In genomic region chr16:56932588-56933265, GRCh38 we compare ENCODE assay signal across 1 cellular context.
TF ChIP-seq lines count a peak whose summit lies in the region.

No MANE protein-coding gene starts in this region.

TF ChIP-seq in K562, 482 proteins besides CTCF, POLR2A, EP300 and RAD21 (continued from another document and continues in another):
- TF ChIP-seq RERE (CRISPR knock-in tag; IDR thresholded peaks at IDR 0.05; ENCODE audit: borderline replicate concordance) (0 out of 2 replicates have a peak, but pooled peaks have one; percentile 46), NKRF (IDR thresholded peaks at IDR 0.05; ENCODE audit: borderline replicate concordance) (peak; percentile 90), MXI1 (IDR thresholded peaks at IDR 0.05; ENCODE audit: low read depth, low read length) (peak; percentile 70; the same call in 1 of the 2 replicates), TOE1 (IDR thresholded peaks at IDR 0.05; ENCODE audit: borderline replicate concordance) (0 out of 2 replicates have a peak, but pooled peaks have one; percentile 55), TOE1 (CRISPR knock-in tag; IDR thresholded peaks at IDR 0.05; ENCODE audit: borderline replicate concordance, low read depth) (no peak), BRD4 (IDR thresholded peaks at IDR 0.05) (0 out of 2 replicates have a peak, but pooled peaks have one; percentile 49), HMGXB4 (CRISPR knock-in tag; IDR thresholded peaks at IDR 0.05) (0 out of 2 replicates have a peak, but pooled peaks have one; percentile 5), BHLHE40 (IDR thresholded peaks at IDR 0.05; ENCODE audit: low read length) (peak; percentile 32; the same call in 1 of the 2 replicates), MYC (IDR thresholded peaks at IDR 0.05; ENCODE audit: low read depth, low read length) (peak; percentile 58; the same call in 1 of the 2 replicates), MYC (CRISPR knock-in tag; IDR thresholded peaks at IDR 0.05; ENCODE audit: borderline replicate concordance, low read depth) (no peak), ZNF134 (CRISPR knock-in tag; conservative IDR thresholded peaks at IDR 0.05) (no peak), TSC22D4 (tag; IDR thresholded peaks at IDR 0.05) (no peak), TEAD4 (IDR thresholded peaks at IDR 0.05; ENCODE audit: low read length) (0 out of 2 replicates have a peak, but pooled peaks have one; percentile 6), TEAD4 (CRISPR knock-in tag; IDR thresholded peaks at IDR 0.05; ENCODE audit: borderline replicate concordance) (no peak), ZNF431 (CRISPR knock-in tag; IDR thresholded peaks at IDR 0.05) (0 out of 2 replicates have a peak, but pooled peaks have one; percentile 17), NFIX (CRISPR knock-in tag; IDR thresholded peaks at IDR 0.05; ENCODE audit: low read depth) (no peak), USF1 (CRISPR knock-in tag; IDR thresholded peaks at IDR 0.05) (peak; percentile 95), KDM5B (IDR thresholded peaks at IDR 0.05; ENCODE audit: insufficient replicate concordance, low read depth, low read length) (peak; percentile 67), NR3C1 (CRISPR knock-in tag; IDR thresholded peaks at IDR 0.05) (peak; percentile 65; the same call in 1 of the 2 replicates), GTF3C2 (IDR thresholded peaks at IDR 0.05; ENCODE audit: borderline replicate concordance, extremely low read depth, insufficient read length) (no peak), TEAD1 (CRISPR knock-in tag; IDR thresholded peaks at IDR 0.05) (no peak; a peak in 1 of 4 replicates), ARID3B (CRISPR knock-in tag; IDR thresholded peaks at IDR 0.05; ENCODE audit: borderline replicate concordance) (0 out of 2 replicates have a peak, but pooled peaks have one; percentile 14), POLR2G (IDR thresholded peaks at IDR 0.05; ENCODE audit: low read depth, low read length) (peak; percentile 54), FOXK2 (conservative IDR thresholded peaks at IDR 0.05 in 1 of 2, IDR thresholded peaks at IDR 0.05 in 1 of 2; ENCODE audit: low read depth in 2 of 2) (peak; percentile 97 to 98), FOXP1 (CRISPR knock-in tag; IDR thresholded peaks at IDR 0.05) (peak; percentile 62; the same call in 1 of the 2 replicates), MXD1 (CRISPR knock-in tag; IDR thresholded peaks at IDR 0.05; ENCODE audit: borderline replicate concordance, poor library complexity, severe bottlenecking) (peak; percentile 22), SAP30 (IDR thresholded peaks at IDR 0.05; ENCODE audit: borderline replicate concordance, insufficient read depth, low read depth, low read length, poor library complexity, severe bottlenecking) (peak; percentile 92), HDAC8 (tag; IDR thresholded peaks at IDR 0.05) (no peak), KAT7 (CRISPR knock-in tag; IDR thresholded peaks at IDR 0.05; ENCODE audit: borderline replicate concordance) (peak; percentile 79; the same call in 1 of the 2 replicates), AFF4 (CRISPR knock-in tag; IDR thresholded peaks at IDR 0.05) (peak; percentile 99; the same call in 1 of the 2 replicates), YY1 (IDR thresholded peaks at IDR 0.05; ENCODE audit: borderline replicate concordance in 1 of 3, control insufficient read depth in 1 of 3, extremely low read depth in 1 of 3, insufficient read depth in 3 of 3, insufficient read length in 1 of 3, insufficient replicate concordance in 2 of 3, low read depth in 1 of 3, low read length in 2 of 3) (peak; percentile 37 to 91 (median 70)), SUPT5H (IDR thresholded peaks at IDR 0.05) (peak; percentile 15; the same call in 1 of the 2 replicates), ELK3 (CRISPR knock-in tag; IDR thresholded peaks at IDR 0.05) (no peak), SRSF3 (IDR thresholded peaks at IDR 0.05; ENCODE audit: insufficient read depth, low read length) (0 out of 2 replicates have a peak, but pooled peaks have one; percentile 21)
